In the genomic region with DNA sequence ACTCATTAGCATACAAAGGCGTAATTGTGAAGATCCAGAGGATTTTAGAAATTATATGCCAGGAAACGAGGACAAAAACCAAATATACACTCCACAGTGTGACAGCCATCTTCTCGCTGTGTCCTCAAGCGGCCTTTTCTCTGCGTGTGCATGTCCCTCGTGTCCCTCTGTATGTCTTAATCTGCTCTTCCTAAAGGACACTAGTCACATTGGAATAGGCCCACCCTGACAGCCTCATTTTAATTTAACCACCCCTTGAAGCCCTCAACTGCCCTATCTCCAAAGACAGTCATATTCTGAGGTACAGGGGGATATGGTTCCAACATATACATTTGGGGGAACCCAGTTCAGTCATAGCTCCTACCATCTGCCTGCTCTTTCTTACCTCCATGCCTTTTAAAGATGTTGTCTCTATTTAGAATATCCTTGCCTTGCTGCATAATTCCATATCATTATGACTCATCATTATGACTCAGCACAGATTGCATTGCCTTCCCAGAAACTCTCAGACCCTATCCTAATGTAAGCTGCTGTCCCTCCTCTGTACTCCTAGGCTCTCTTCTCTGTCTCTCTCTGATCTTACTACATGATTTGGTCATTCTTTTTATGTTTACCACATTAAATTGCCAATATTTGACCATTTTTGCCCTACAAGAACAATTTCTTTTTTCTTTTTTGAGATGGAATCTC, we compare ENCODE assay signal across 9 cellular contexts.
DNase-seq lines count a peak whose midpoint lies in the region; ATAC-seq and TF ChIP-seq lines count a peak whose summit lies in the region.
"Had no signal": no experiment of that assay in that cellular context is flagged by ENCODE, and none has a peak within 500 bp of the region (broad histone marks: within the 10 kb centered on the region; RNA-seq: fewer than 3 reads in every experiment).

No MANE protein-coding gene starts in this region.

- CTCF ChIA-PET in PC-3 (lab: Charles Lee) (no interaction called here), OCI-LY7 (lab: Charles Lee; ENCODE audit: unreplicated experiment) (no interaction called here)

- no peaks in the 10 kb centered on the region for H3K9me3 ChIP-seq in PC-3 (ENCODE audit: low read length)
- no peaks in the 10 kb centered on the region for H3K9me3 ChIP-seq in testis
- no peaks in the 10 kb centered on the region for H3K9me3 ChIP-seq in OCI-LY7 (ENCODE audit: low read length)

- peak overlapping the region; percentile 29 for H3K27ac ChIP-seq in PC-3 (ENCODE audit: low read length)
- peak overlapping the region in 53 of 59 donors; percentile 11 to 80 (median 46) for H3K27ac ChIP-seq in dorsolateral prefrontal cortex
- no peak overlapping the region for H3K27ac ChIP-seq in testis
- no peak overlapping the region for H3K27ac ChIP-seq in OCI-LY7 (ENCODE audit: low read depth, low read length, poor library complexity, severe bottlenecking)
- H3K27ac ChIP-seq: epithelial cell of prostate had no signal

- H2AFZ ChIP-seq in PC-3 (ENCODE audit: low read length) (no peak overlapping the region), OCI-LY7 (ENCODE audit: low read length) (no peak overlapping the region)

- no peak for TF ChIP-seq POLR2A in testis (IDR thresholded peaks at IDR 0.05)

- H3K27me3 ChIP-seq in PC-3 (ENCODE audit: low read length) (no peaks in the 10 kb centered on the region), dorsolateral prefrontal cortex (no peaks in the 10 kb centered on the region), testis (no peaks in the 10 kb centered on the region)

- no peak overlapping the region for H3K9ac ChIP-seq in PC-3 (ENCODE audit: low read length)

- BruUV-seq in PC-3 (replicated peaks; lab: Mats Ljungman, UMichigan) = no TSS peak
- BruUV-seq in OCI-LY7 (replicated peaks; lab: Mats Ljungman, UMichigan) = no TSS peak

- H3K4me3 ChIP-seq in PC-3 (ENCODE audit: low read length) (no peak overlapping the region), dorsolateral prefrontal cortex (no peak overlapping the region), testis (no peak overlapping the region), OCI-LY7 (ENCODE audit: low read depth, low read length, poor library complexity, severe bottlenecking) (no peak overlapping the region)

- TF ChIP-seq CTCF in PC-3 (conservative IDR thresholded peaks at IDR 0.05; ENCODE audit: low read depth, low read length) (no peak), dorsolateral prefrontal cortex (IDR thresholded peaks at IDR 0.05 in 54 of 56, conservative IDR thresholded peaks at IDR 0.05 in 2 of 56; ENCODE audit: low read depth in 1 of 56, partially characterized antibody in 56 of 56) (no peak), omental fat pad (IDR thresholded peaks at IDR 0.05) (no peak), testis (IDR thresholded peaks at IDR 0.05) (no peak), OCI-LY7 (conservative IDR thresholded peaks at IDR 0.05; ENCODE audit: low read length) (no peak)

- DNase-seq in DMS53 (lab: John Stamatoyannopoulos, UW) = peak; percentile 75
- peak; percentile 85 for DNase-seq in PC-3
- DNase-seq in dorsolateral prefrontal cortex = no peak
- no peak for DNase-seq in omental fat pad (ENCODE audit: low spot score)
- DNase-seq in left colon = no peak
- DNase-seq in testis = no peak
- no peak for DNase-seq in OCI-LY7 (ENCODE audit: low spot score)
- DNase-seq in UCSD-AML1 (lab: John Stamatoyannopoulos, UW; ENCODE audit: unreplicated experiment) = no peak

- H4K20me1 ChIP-seq in PC-3 (ENCODE audit: low read length) = no peaks in the 10 kb centered on the region
- H4K20me1 ChIP-seq in OCI-LY7 (ENCODE audit: insufficient read depth, low read length) = no peaks in the 10 kb centered on the region

- H3K4me2 ChIP-seq in PC-3 (ENCODE audit: low read length) (peak overlapping the region; percentile 42; the same call in 1 of the 2 replicates), OCI-LY7 (ENCODE audit: low read length) (no peak overlapping the region)

- no peaks in the 10 kb centered on the region for H3K36me3 ChIP-seq in PC-3 (ENCODE audit: low read depth, low read length)
- no peaks in the 10 kb centered on the region for H3K36me3 ChIP-seq in testis (ENCODE audit: low read depth, missing control alignments)
- no peaks in the 10 kb centered on the region for H3K36me3 ChIP-seq in OCI-LY7 (ENCODE audit: insufficient read depth, low read length)

- WGBS in testis, 2 donors = 96 to 98% methylated on average over 6 of the region's 6 CpGs

- no peaks in the 10 kb centered on the region for H3F3A ChIP-seq in PC-3 (ENCODE audit: low read length, unreplicated experiment)

- H3K4me1 ChIP-seq in PC-3 (ENCODE audit: insufficient read depth, low read length) (peaks cover 29% of the 10 kb centered on the region), testis (peaks cover 3% of the 10 kb centered on the region), OCI-LY7 (ENCODE audit: insufficient read depth, low read length, poor library complexity, severe bottlenecking) (no peaks in the 10 kb centered on the region)

- ATAC-seq in PC-3 = peak; percentile 91
- peak; percentile 86 for ATAC-seq in omental fat pad (ENCODE audit: low FRiP score)
- no peak for ATAC-seq in left colon

- POLR2A ChIA-PET in PC-3 (lab: Charles Lee; ENCODE audit: unreplicated experiment) = no interaction called here
- POLR2A ChIA-PET in OCI-LY7 (lab: Charles Lee) = interaction anchor here (0.5 kb wide), 1 partner anchor 114 kb away, joined by 3 read pairs; no protein-coding TSS in a partner anchor

- H3K9me2 ChIP-seq in PC-3 (replicated peaks; ENCODE audit: low read length) (no peaks in the 10 kb centered on the region), OCI-LY7 (ENCODE audit: insufficient read depth, low read length) (no peaks in the 10 kb centered on the region)

- H3K79me2 ChIP-seq in PC-3 (ENCODE audit: low read length) (no peaks in the 10 kb centered on the region), OCI-LY7 (ENCODE audit: insufficient read depth, low read depth, low read length) (no peaks in the 10 kb centered on the region)

- intact Hi-C loops in PC-3 (cut with micrococcal nuclease) = no loop called here
- intact Hi-C loops in dorsolateral prefrontal cortex (cut with DNase I) = no loop called here
- intact Hi-C loops in left colon (cut with DNase I, micrococcal nuclease) = no loop called here
- intact Hi-C loops in testis (cut with DNase I; ENCODE audit: low total_unique reads) = no loop called here
- intact Hi-C loops in OCI-LY7 (cut with micrococcal nuclease; ENCODE audit: unreplicated experiment) = no loop called here

Comparison
In these comparisons a context has a peak if more than half of its experiments do, and no peak if none do; other contexts are left out.
1. DNase-seq: peak in DMS53 (single experiment) and PC-3 (single experiment); none in dorsolateral prefrontal cortex (0 of 10), omental fat pad (single experiment), left colon (0 of 2), testis (single experiment), OCI-LY7 (single experiment) and UCSD-AML1 (single experiment).
2. H3K27ac ChIP-seq: peak in PC-3 (single experiment) and dorsolateral prefrontal cortex (53 of 59); none in testis (0 of 2) and OCI-LY7 (single experiment).